In genomic region chr7:26376208-26376917, GRCh38 we compare ENCODE assay signal across 8 cellular contexts.
DNase-seq lines count a peak whose midpoint lies in the region; ATAC-seq, FAIRE-seq and TF ChIP-seq lines count a peak whose summit lies in the region.

No MANE protein-coding gene starts in this region.

- H3K79me2 ChIP-seq in HepG2 (ENCODE audit: insufficient read depth, low read length): no peaks in the 10 kb centered on the region

- H2AFZ ChIP-seq in HepG2 (ENCODE audit: low read length): no peak overlapping the region

- TF ChIP-seq EP300 in HepG2 (IDR thresholded peaks at IDR 0.05; ENCODE audit: low read depth in 2 of 2, low read length in 2 of 2) (no peak), HepG2 (CRISPR knock-in tag; IDR thresholded peaks at IDR 0.05; ENCODE audit: borderline replicate concordance) (no peak)

- H3K4me1 Mint-ChIP-seq in brain: peaks cover 63% of the 10 kb centered on the region

- CTCF ChIA-PET in HepG2 (lab: Yijun Ruan, JAX; ENCODE audit: low intra/inter-chr PET ratio, low total read pairs): interaction anchor here (1.8 to 3.1 kb wide), 3 partner anchors 124 to 784 kb away, joined by 8 to 23 read pairs (median 8); no protein-coding TSS in a partner anchor

- no peak for TF ChIP-seq RAD21 in HepG2 (CRISPR knock-in tag; IDR thresholded peaks at IDR 0.05)

- peak overlapping the region; percentile 36 for H3K9ac ChIP-seq in HepG2 (ENCODE audit: insufficient read depth, low read depth, low read length)

- peak overlapping the region; percentile 84 for H3K4me2 ChIP-seq in HepG2 (ENCODE audit: low read depth, low read length)

- under 1% methylated on average over 22 of the region's 80 CpGs for WGBS in HepG2 (ENCODE audit: low lambda C conversion rate)

- no peak for FAIRE-seq in HepG2 (lab: Jason Lieb, UNC)

- H3K36me3 ChIP-seq in HepG2 (replicated peaks in 1 of 2; ENCODE audit: control insufficient read depth in 1 of 2, insufficient read depth in 2 of 2, low read length in 2 of 2): peaks cover 0 to 13% of the 10 kb centered on the region in 2 experiments; a peak in 1 of 5 replicates

- no peaks in the 10 kb centered on the region for H3K9me3 Mint-ChIP-seq in brain

- no peaks in the 10 kb centered on the region for H3K9me3 ChIP-seq in HepG2 (ENCODE audit: low read length)

- H4K20me1 ChIP-seq in HepG2 (ENCODE audit: insufficient read depth, low read length): no peaks in the 10 kb centered on the region

- in situ Hi-C loops in HepG2 (cut with HindIII; ENCODE audit: extremely low pct_ligation_motif_present, low pct_unique_long_range_greater_than_20kb): loop anchor here (5.0 kb wide), 2 partner anchors 126 to 291 kb away; no protein-coding TSS in a partner anchor

- H3K36me3 Mint-ChIP-seq in brain: peaks cover 5% of the 10 kb centered on the region

- no peaks in the 10 kb centered on the region for H3K27me3 ChIP-seq in HepG2 (ENCODE audit: control insufficient read depth in 1 of 2, insufficient read depth in 2 of 2, low read length in 2 of 2)

- ATAC-seq in GM21447 (IDR thresholded peaks at IDR 0.05; ENCODE audit: unreplicated experiment) (peak; percentile 30), SK-N-SH treated with all-trans-retinoic acid at 6 μM for 48 hours (peak; percentile 46), HepG2 (peak; percentile 93)

- peak overlapping the region; percentile 57 to 74 (median 72) for H3K4me3 ChIP-seq in HepG2 (replicated peaks in 1 of 3; ENCODE audit: insufficient read depth in 1 of 3, low read depth in 2 of 3, low read length in 3 of 3)

- TF ChIP-seq POLR2A in HepG2 (IDR thresholded peaks at IDR 0.05; ENCODE audit: insufficient read depth in 1 of 2, low read depth in 2 of 2, low read length in 2 of 2): 0 out of 4 replicates have a peak, but pooled peaks of 1 of the 2 experiments have one; percentile 20

- H3K27me3 Mint-ChIP-seq in brain: peaks cover 7% of the 10 kb centered on the region

- POLR2A ChIA-PET in HepG2 (lab: Yijun Ruan, JAX): no interaction called here

- H3K4me1 ChIP-seq in HepG2 (ENCODE audit: insufficient read depth, low read length): peaks cover 5% of the 10 kb centered on the region; the same call in 1 of the 2 replicates

- TF ChIP-seq CTCF in brain (conservative IDR thresholded peaks at IDR 0.05): no peak
- TF ChIP-seq CTCF in HepG2 (CRISPR knock-in tag; IDR thresholded peaks at IDR 0.05): no peak

- DNase-seq in DMS114 treated with DMSO at 0.1 percent for 48 hours (lab: John Stamatoyannopoulos, UW; ENCODE audit: unreplicated experiment) (peak; percentile 30), HuH-7 (ENCODE audit: low spot score) (peak; percentile 47), HepG2 (ENCODE audit: low spot score) (peak; percentile 23), mucosa of gallbladder (ENCODE audit: low spot score) (no peak)
- peak in 2 of 3 experiments; percentile 5 to 42 for DNase-seq in stimulated activated CD4-positive, alpha-beta T cell treated with anti-CD3 and anti-CD28 coated beads, TNF-alpha, amount 100 ng/mL, for 24 hours (ENCODE audit: low read depth in 3 of 3)

- peak overlapping the region; percentile 67 to 99 (median 87) for H3K27ac Mint-ChIP-seq in brain

- H3K27ac ChIP-seq in HepG2 (ENCODE audit: extremely low read length, insufficient read depth, low read length): peak overlapping the region; percentile 31

- intact Hi-C loops in HepG2 (cut with micrococcal nuclease; ENCODE audit: unreplicated experiment): loop anchor here (5.0 kb wide), 1 partner anchor 766 kb away; the partner anchor contains the start of gene HOXA5

- BruUV-seq in HepG2 (replicated peaks; lab: Mats Ljungman, UMichigan): no TSS peak

- H3K4me3 Mint-ChIP-seq in brain: peak overlapping the region; percentile 86 to 93 (median 90)

TF ChIP-seq in SK-N-SH treated with all-trans-retinoic acid at 6 μM for 48 hours, 23 proteins besides CTCF, POLR2A, EP300 and RAD21:
- TF ChIP-seq SNAI2 (CRISPR knock-in tag; IDR thresholded peaks at IDR 0.05): no peak
- no peak for TF ChIP-seq ZFP30 (CRISPR knock-in tag; IDR thresholded peaks at IDR 0.05)
- TF ChIP-seq ZNF70 (CRISPR knock-in tag; IDR thresholded peaks at IDR 0.05): no peak
- TF ChIP-seq, protein P1, sequence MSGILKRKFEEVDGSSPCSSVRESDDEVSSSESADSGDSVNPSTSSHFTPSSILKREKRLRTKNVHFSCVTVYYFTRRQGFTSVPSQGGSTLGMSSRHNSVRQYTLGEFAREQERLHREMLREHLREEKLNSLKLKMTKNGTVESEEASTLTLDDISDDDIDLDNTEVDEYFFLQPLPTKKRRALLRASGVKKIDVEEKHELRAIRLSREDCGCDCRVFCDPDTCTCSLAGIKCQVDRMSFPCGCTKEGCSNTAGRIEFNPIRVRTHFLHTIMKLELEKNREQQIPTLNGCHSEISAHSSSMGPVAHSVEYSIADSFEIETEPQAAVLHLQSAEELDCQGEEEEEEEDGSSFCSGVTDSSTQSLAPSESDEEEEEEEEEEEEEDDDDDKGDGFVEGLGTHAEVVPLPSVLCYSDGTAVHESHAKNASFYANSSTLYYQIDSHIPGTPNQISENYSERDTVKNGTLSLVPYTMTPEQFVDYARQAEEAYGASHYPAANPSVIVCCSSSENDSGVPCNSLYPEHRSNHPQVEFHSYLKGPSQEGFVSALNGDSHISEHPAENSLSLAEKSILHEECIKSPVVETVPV (CRISPR knock-in tag; IDR thresholded peaks at IDR 0.05): no peak
- TF ChIP-seq, protein P2, sequence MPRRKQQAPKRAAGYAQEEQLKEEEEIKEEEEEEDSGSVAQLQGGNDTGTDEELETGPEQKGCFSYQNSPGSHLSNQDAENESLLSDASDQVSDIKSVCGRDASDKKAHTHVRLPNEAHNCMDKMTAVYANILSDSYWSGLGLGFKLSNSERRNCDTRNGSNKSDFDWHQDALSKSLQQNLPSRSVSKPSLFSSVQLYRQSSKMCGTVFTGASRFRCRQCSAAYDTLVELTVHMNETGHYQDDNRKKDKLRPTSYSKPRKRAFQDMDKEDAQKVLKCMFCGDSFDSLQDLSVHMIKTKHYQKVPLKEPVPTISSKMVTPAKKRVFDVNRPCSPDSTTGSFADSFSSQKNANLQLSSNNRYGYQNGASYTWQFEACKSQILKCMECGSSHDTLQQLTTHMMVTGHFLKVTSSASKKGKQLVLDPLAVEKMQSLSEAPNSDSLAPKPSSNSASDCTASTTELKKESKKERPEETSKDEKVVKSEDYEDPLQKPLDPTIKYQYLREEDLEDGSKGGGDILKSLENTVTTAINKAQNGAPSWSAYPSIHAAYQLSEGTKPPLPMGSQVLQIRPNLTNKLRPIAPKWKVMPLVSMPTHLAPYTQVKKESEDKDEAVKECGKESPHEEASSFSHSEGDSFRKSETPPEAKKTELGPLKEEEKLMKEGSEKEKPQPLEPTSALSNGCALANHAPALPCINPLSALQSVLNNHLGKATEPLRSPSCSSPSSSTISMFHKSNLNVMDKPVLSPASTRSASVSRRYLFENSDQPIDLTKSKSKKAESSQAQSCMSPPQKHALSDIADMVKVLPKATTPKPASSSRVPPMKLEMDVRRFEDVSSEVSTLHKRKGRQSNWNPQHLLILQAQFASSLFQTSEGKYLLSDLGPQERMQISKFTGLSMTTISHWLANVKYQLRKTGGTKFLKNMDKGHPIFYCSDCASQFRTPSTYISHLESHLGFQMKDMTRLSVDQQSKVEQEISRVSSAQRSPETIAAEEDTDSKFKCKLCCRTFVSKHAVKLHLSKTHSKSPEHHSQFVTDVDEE (CRISPR knock-in tag; IDR thresholded peaks at IDR 0.05): no peak

TF ChIP-seq in HepG2, 621 proteins besides CTCF, POLR2A, EP300 and RAD21 (continues in another document):
- peak; percentile 17 for TF ChIP-seq PTBP1 (IDR thresholded peaks at IDR 0.05; ENCODE audit: low read depth, low read length, poor library complexity, severe bottlenecking)
- 0 out of 2 replicates have a peak, but pooled peaks have one; percentile 7 for TF ChIP-seq HOXA3 (CRISPR knock-in tag; IDR thresholded peaks at IDR 0.05)
- TF ChIP-seq HES4 (CRISPR knock-in tag; IDR thresholded peaks at IDR 0.05; ENCODE audit: borderline replicate concordance): peak; percentile 85; the same call in 1 of the 2 replicates
- TF ChIP-seq THAP7 (CRISPR knock-in tag; IDR thresholded peaks at IDR 0.05): no peak; the same call in 1 of the 2 replicates
- TF ChIP-seq MEIS1 (CRISPR knock-in tag; IDR thresholded peaks at IDR 0.05; ENCODE audit: borderline replicate concordance): peak; percentile 65; the same call in 1 of the 2 replicates
- 0 out of 2 replicates have a peak, but pooled peaks have one; percentile 59 for TF ChIP-seq ZNF543 (CRISPR knock-in tag; IDR thresholded peaks at IDR 0.05)

Comparison
In these comparisons a context has a peak if more than half of its experiments do, and no peak if none do; other contexts are left out.
1. ATAC-seq: peak in every context shown above with its lines; median percentile 93 in HepG2; 46 in SK-N-SH treated with all-trans-retinoic acid at 6 μM for 48 hours; 30 in GM21447.